In genomic region chr3:51385621-51386091, GRCh38 we compare ENCODE assay signal across 8 cellular contexts. TPM values are rescaled to one million over a fixed set of nuclear protein-coding genes. Genes with fewer than 3 reads are reported as not detected.
A peak's percentile ranks its signal among the peaks of the same experiment; 100 is the strongest.
DNase-seq lines count a peak whose midpoint lies in the region; ATAC-seq, FAIRE-seq and TF ChIP-seq lines count a peak whose summit lies in the region.

No MANE protein-coding gene starts in this region.

- H3K27me3 ChIP-seq in body of pancreas (no peaks in the 10 kb centered on the region), mesenchymal stem cell (ENCODE audit: control insufficient read depth in 1 of 2, insufficient read depth in 1 of 2, low read length in 2 of 2) (no peaks in the 10 kb centered on the region)

- peak overlapping the region; percentile 88 to 95 for H3K4ac ChIP-seq in mesenchymal stem cell (ENCODE audit: low read depth in 1 of 2, low read length in 2 of 2)

- H3K4me2 ChIP-seq in A549 (peak overlapping the region; percentile 98), mesenchymal stem cell (ENCODE audit: low read length, poor library complexity, severe bottlenecking) (peak overlapping the region; percentile 93)

- peak overlapping the region; percentile 88 for H4K8ac ChIP-seq in mesenchymal stem cell (ENCODE audit: low read length)

- no peak overlapping the region for H2AK5ac ChIP-seq in mesenchymal stem cell (ENCODE audit: low read length, severe bottlenecking)

- no peak for FAIRE-seq in A549 (lab: Jason Lieb, UNC)

- no peak overlapping the region for H2BK12ac ChIP-seq in mesenchymal stem cell (ENCODE audit: low read length in 2 of 2)

- H3K14ac ChIP-seq in mesenchymal stem cell (ENCODE audit: low read length in 2 of 2) = peak overlapping the region in 1 of 2 experiments; percentile 71

- 0 out of 6 replicates have a peak, but pooled peaks of 1 of the 2 experiments have one; percentile 3 for ATAC-seq in A549
- ATAC-seq in body of pancreas = no peak
- no peak for ATAC-seq in GM21619 (IDR thresholded peaks at IDR 0.05; ENCODE audit: unreplicated experiment)

- H3K23ac ChIP-seq in mesenchymal stem cell (ENCODE audit: low read length in 2 of 2) = peak overlapping the region in 1 of 2 experiments; percentile 46

- no peak for TF ChIP-seq EP300 in A549 (IDR thresholded peaks at IDR 0.05)

- H3K36me3 ChIP-seq in body of pancreas (replicated peaks in 1 of 2; ENCODE audit: insufficient read depth in 1 of 2, low read depth in 2 of 2) = no peaks in the 10 kb centered on the region
- H3K36me3 ChIP-seq in mesenchymal stem cell (ENCODE audit: control insufficient read depth in 1 of 2, insufficient read depth in 2 of 2, low read depth in 1 of 2, low read length in 2 of 2) = peaks cover 24 to 35% of the 10 kb centered on the region in 2 experiments
- no peaks in the 10 kb centered on the region for H3K36me3 ChIP-seq in urinary bladder (ENCODE audit: insufficient read depth)

- H3K18ac ChIP-seq in mesenchymal stem cell (ENCODE audit: low read depth in 1 of 2, low read length in 2 of 2) = peak overlapping the region; percentile 17 to 99

- H2BK5ac ChIP-seq in mesenchymal stem cell (ENCODE audit: low read depth, low read length, poor library complexity, severe bottlenecking) = no peak overlapping the region

- POLR2A ChIA-PET in A549 (lab: Yijun Ruan, JAX) = interaction anchor here (0.6 to 1.6 kb wide), 7 partner anchors 43 to 817 kb away, joined by 3 to 9 read pairs (median 4); partner anchors contain the start of genes CISH, DCAF1 and HEMK1

- DNase-seq in A549 (ENCODE audit: low read depth in 1 of 2, low spot score in 1 of 2) (no peak), HFF-Myc (ENCODE audit: extremely low read depth, low read depth) (no peak), body of pancreas (no peak), mesenchymal stem cell (peak; percentile 18), DMS114 treated with DMSO at 0.1 percent for 48 hours (lab: John Stamatoyannopoulos, UW; ENCODE audit: unreplicated experiment) (no peak), SHP77 (lab: John Stamatoyannopoulos, UW) (no peak)

- WGBS in A549 (ENCODE audit: missing lambda C conversion rate) = 5% methylated on average over 18 of the region's 18 CpGs
- WGBS in body of pancreas, 2 donors = 2% methylated on average over 16 to 18 of the region's 18 CpGs
- 3% methylated on average over 17 of the region's 18 CpGs for WGBS in mesenchymal stem cell
- 4% methylated on average over 18 of the region's 18 CpGs for WGBS in urinary bladder

- H2BK15ac ChIP-seq in mesenchymal stem cell (ENCODE audit: low read depth, poor library complexity, severe bottlenecking) = no peak overlapping the region

- TF ChIP-seq POLR2A in A549 (IDR thresholded peaks at IDR 0.05; ENCODE audit: low read length) (no peak), body of pancreas (IDR thresholded peaks at IDR 0.05) (no peak)

- peak overlapping the region; percentile 15 for H4K91ac ChIP-seq in mesenchymal stem cell (ENCODE audit: low read length)

- TF ChIP-seq CTCF in A549 (IDR thresholded peaks at IDR 0.05) (no peak), HFF-Myc (IDR thresholded peaks at IDR 0.05; ENCODE audit: low read depth, low read length, missing control alignments) (no peak), body of pancreas (IDR thresholded peaks at IDR 0.05) (no peak)

- CTCF ChIA-PET in A549 (lab: Yijun Ruan, JAX) = interaction anchor here (2.6 to 9.2 kb wide), 2 partner anchors 13 to 771 kb away, joined by 10 to 106 read pairs; partner anchors contain the start of genes CISH and MAPKAPK3

- peaks cover 35% of the 10 kb centered on the region for H3K4me1 ChIP-seq in A549
- peaks cover 59% of the 10 kb centered on the region for H3K4me1 ChIP-seq in body of pancreas
- peaks cover 22% of the 10 kb centered on the region for H3K4me1 ChIP-seq in mesenchymal stem cell (ENCODE audit: control insufficient read depth, insufficient read depth, low read depth, low read length)
- no peaks in the 10 kb centered on the region for H3K4me1 ChIP-seq in urinary bladder (ENCODE audit: insufficient read depth)

- intact Hi-C loops in body of pancreas (cut with DNase I) = no loop called here

- H3K9me3 ChIP-seq in A549 = no peaks in the 10 kb centered on the region
- no peaks in the 10 kb centered on the region for H3K9me3 ChIP-seq in body of pancreas
- H3K9me3 ChIP-seq in mesenchymal stem cell (ENCODE audit: control insufficient read depth, low read length) = no peaks in the 10 kb centered on the region

- H3K4me3 ChIP-seq in A549 = peak overlapping the region; percentile 95
- H3K4me3 ChIP-seq in HFF-Myc (replicated peaks; ENCODE audit: low read depth, low read length) = peak overlapping the region; percentile 97
- H3K4me3 ChIP-seq in body of pancreas = peak overlapping the region; percentile 80 to 92
- peak overlapping the region; percentile 97 to 98 for H3K4me3 ChIP-seq in mesenchymal stem cell (ENCODE audit: insufficient read depth in 1 of 2, low read depth in 1 of 2, low read length in 2 of 2)
- peak overlapping the region; percentile 58 for H3K4me3 ChIP-seq in urinary bladder (ENCODE audit: low read depth, low read length)

- H3K27ac ChIP-seq in A549 (peak overlapping the region; percentile 85 to 99), body of pancreas (peak overlapping the region; percentile 91 to 92 (median 92)), mesenchymal stem cell (ENCODE audit: low read length, poor library complexity, severe bottlenecking) (no peak overlapping the region), urinary bladder (ENCODE audit: low read depth) (peak overlapping the region; percentile 89)

- H2BK120ac ChIP-seq in mesenchymal stem cell (ENCODE audit: low read depth, low read length) = no peak overlapping the region

- no peak for TF ChIP-seq RAD21 in A549 (conservative IDR thresholded peaks at IDR 0.05 in 1 of 2, IDR thresholded peaks at IDR 0.05 in 1 of 2)

- H3K79me1 ChIP-seq in mesenchymal stem cell (replicated peaks; ENCODE audit: low read length, poor library complexity, severe bottlenecking) = peaks cover 11% of the 10 kb centered on the region

- H3K9ac ChIP-seq in mesenchymal stem cell (ENCODE audit: low read length) = peak overlapping the region; percentile 94

- no peak overlapping the region for H2AFZ ChIP-seq in mesenchymal stem cell (ENCODE audit: low read depth, low read length)

TF ChIP-seq in A549, 52 proteins besides CTCF, POLR2A, EP300 and RAD21 (continues in another document):
- no peak for TF ChIP-seq POLR2AphosphoS2 (conservative IDR thresholded peaks at IDR 0.05; ENCODE audit: low read length)
- TF ChIP-seq HEYL (CRISPR knock-in tag; IDR thresholded peaks at IDR 0.05) = no peak
- no peak for TF ChIP-seq HES2 (IDR thresholded peaks at IDR 0.05)
- TF ChIP-seq BCL3 (IDR thresholded peaks at IDR 0.05) = no peak
- TF ChIP-seq MYC (IDR thresholded peaks at IDR 0.05; ENCODE audit: borderline replicate concordance, low read length) = no peak
- TF ChIP-seq EHF (CRISPR knock-in tag; IDR thresholded peaks at IDR 0.05) = no peak
- no peak for TF ChIP-seq GATA3 (IDR thresholded peaks at IDR 0.05; ENCODE audit: borderline replicate concordance)
- no peak for TF ChIP-seq ELK1 (IDR thresholded peaks at IDR 0.05; ENCODE audit: low read depth, low read length)
- no peak for TF ChIP-seq CBX8 (IDR thresholded peaks at IDR 0.05)
- TF ChIP-seq RARB (CRISPR knock-in tag; IDR thresholded peaks at IDR 0.05) = no peak
- TF ChIP-seq JUNB (IDR thresholded peaks at IDR 0.05) = no peak
- TF ChIP-seq RCOR1 (IDR thresholded peaks at IDR 0.05; ENCODE audit: low read depth, low read length) = no peak
- no peak for TF ChIP-seq SMC3 (IDR thresholded peaks at IDR 0.05)
- no peak for TF ChIP-seq RFX5 (IDR thresholded peaks at IDR 0.05)
- no peak for TF ChIP-seq CBX2 (IDR thresholded peaks at IDR 0.05; ENCODE audit: borderline replicate concordance, low read depth)

RNA-seq across cellular contexts. Expression of gene MANF, which starts 0.6 kb away (rescaled TPM):
- polyA plus RNA-seq in A549 (2011; rRNA removed) (62.8 and 84.9 TPM in 2 replicates), A549 (2017; fragmentation: RNase III; extraction: RNeasy Plus Mini Kit Qiagen cat#74134 plus additional on column Dnase treatment) (64.3 to 67.8 TPM (median 67.1 TPM) in 3 replicates), urinary bladder (44.2 TPM)
- 39.6 and 51.7 TPM in 2 replicates for polyA plus RNA-seq in A549 (2012; cell fraction: cytosol; rRNA removed)
- 10.4 and 16.3 TPM in 2 replicates for polyA plus RNA-seq in A549 (2012; cell fraction: nucleus; rRNA removed)
- 7.0 and 9.9 TPM in 2 replicates for polyA minus RNA-seq in A549 (2011; rRNA and poly(A)+ RNA removed)
- total RNA-seq in body of pancreas (10 to 100 TPM; 25.4 to 35.6 TPM), urinary bladder (34.7 TPM)
- polyA plus RNA-seq in mesenchymal stem cell (2013, experiment 1 of 2) = 220 TPM
- polyA plus RNA-seq in mesenchymal stem cell (2013, experiment 2 of 2) = 221 TPM

RNA-seq across cellular contexts. Expression of gene RBM15B, which starts 5.4 kb away (rescaled TPM):
- 7.9 and 10.9 TPM in 2 replicates for polyA plus RNA-seq in A549 (2011; rRNA removed)
- 10.0 and 13.4 TPM in 2 replicates for polyA plus RNA-seq in A549 (2012; cell fraction: cytosol; rRNA removed)
- polyA plus RNA-seq in A549 (2012; cell fraction: nucleus; rRNA removed) = 8.4 and 8.7 TPM in 2 replicates
- 15.4 to 18.0 TPM (median 17.0 TPM) in 3 replicates for polyA plus RNA-seq in A549 (2017; fragmentation: RNase III; extraction: RNeasy Plus Mini Kit Qiagen cat#74134 plus additional on column Dnase treatment)
- polyA minus RNA-seq in A549 (2011; rRNA and poly(A)+ RNA removed) = 15.9 and 16.0 TPM in 2 replicates
- 10 to 100 TPM; 21.1 to 22.8 TPM for total RNA-seq in body of pancreas
- polyA plus RNA-seq in mesenchymal stem cell (2013, experiment 1 of 2) = 26.0 TPM
- 25.4 TPM for polyA plus RNA-seq in mesenchymal stem cell (2013, experiment 2 of 2)
- 17.1 TPM for total RNA-seq in urinary bladder
- polyA plus RNA-seq in urinary bladder = 24.4 TPM
